ENCODE assay signal across 24 cellular contexts in genomic region chr2:241140445-241140840, GRCh38. TPM values are rescaled to one million over a fixed set of nuclear protein-coding genes. Genes with fewer than 3 reads are reported as not detected.
"Had no signal": no experiment of that assay in that cellular context is flagged by ENCODE, and none has a peak within 500 bp of the region (broad histone marks: within the 10 kb centered on the region; RNA-seq: fewer than 3 reads in every experiment).

No MANE protein-coding gene starts in this region.

- H3K4me1 ChIP-seq: Peyer's patch had no signal

- H3K27ac ChIP-seq: cardiac muscle cell, Peyer's patch had no signal

- H3K4me3 Mint-ChIP-seq: activated B cell treated with CpG ODN at 0.5 μM for 24 hours; activated CD4-positive, alpha-beta T cell treated with anti-CD3 and anti-CD28 coated beads, Interleukin-2, amount 10 ng/mL, durations not matched to agents 24 days and 14 days; activated naive CD4-positive, alpha-beta T cell treated with anti-CD3 and anti-CD28 coated beads for 36 hours; activated naive CD8-positive, alpha-beta T cell; activated T-cell treated with anti-CD3 and anti-CD28 coated beads, Interleukin-2, amount 50 U/mL, for 4 hours; brain; IgD-negative memory B cell; T-helper 17 cell had no signal

- H3K27me3 Mint-ChIP-seq: activated B cell treated with CpG ODN at 0.5 μM for 24 hours; activated CD4-positive, alpha-beta T cell treated with anti-CD3 and anti-CD28 coated beads, Interleukin-2, amount 10 ng/mL, durations not matched to agents 24 days and 14 days; activated naive CD8-positive, alpha-beta T cell; brain; IgD-negative memory B cell; T-helper 17 cell had no signal

- H3K9me3 Mint-ChIP-seq: activated B cell treated with CpG ODN at 0.5 μM for 24 hours; activated CD4-positive, alpha-beta T cell treated with anti-CD3 and anti-CD28 coated beads, Interleukin-2, amount 10 ng/mL, durations not matched to agents 24 days and 14 days; activated naive CD4-positive, alpha-beta T cell treated with anti-CD3 and anti-CD28 coated beads for 36 hours; activated T-cell treated with anti-CD3 and anti-CD28 coated beads, Interleukin-2, amount 50 U/mL, for 4 hours; brain; IgD-negative memory B cell had no signal

- H3K4me3 ChIP-seq: cardiac muscle cell, Peyer's patch had no signal

- H3K27ac Mint-ChIP-seq: activated B cell treated with CpG ODN at 0.5 μM for 24 hours; activated CD4-positive, alpha-beta T cell treated with anti-CD3 and anti-CD28 coated beads, Interleukin-2, amount 10 ng/mL, durations not matched to agents 24 days and 14 days; activated naive CD4-positive, alpha-beta T cell treated with anti-CD3 and anti-CD28 coated beads for 36 hours; activated naive CD8-positive, alpha-beta T cell had no signal

- DNase-seq: activated B cell treated with CpG ODN at 0.5 μM for 24 hours; activated CD4-positive, alpha-beta T cell treated with anti-CD3 and anti-CD28 coated beads for 1 hour; activated CD4-positive, alpha-beta T cell treated with anti-CD3 and anti-CD28 coated beads, Interleukin-2, amount 10 ng/mL, durations not matched to agents 24 days and 14 days; activated CD4-positive, alpha-beta T cell treated with anti-CD3 and anti-CD28 coated beads, Interleukin-2, amount 50 U/mL, for 48 hours; activated CD8-positive, alpha-beta memory T cell treated with anti-CD3 and anti-CD28 coated beads for 24 hours; activated gamma-delta T cell; activated naive CD4-positive, alpha-beta T cell treated with anti-CD3 and anti-CD28 coated beads for 36 hours; activated T-cell treated with anti-CD3 and anti-CD28 coated beads, Interleukin-2, amount 50 U/mL, for 4 hours; amygdala; KG1; NCI-H1092; NCI-H1417; NCI-H1694; NCI-H2081; NCI-H510A treated with DMSO at 0.1 percent for 48 hours; NCI-H69; SHP77; T-helper 17 cell; T-helper 9 cell had no signal

- H3K27me3 ChIP-seq: cardiac muscle cell, Peyer's patch had no signal

- H3K36me3 ChIP-seq: cardiac muscle cell had no signal

- H3K4me1 Mint-ChIP-seq: activated B cell treated with CpG ODN at 0.5 μM for 24 hours, brain had no signal

- H3K9me3 ChIP-seq: Peyer's patch had no signal

RNA-seq across cellular contexts. Expression of gene ANO7, which starts 48.0 kb away (rescaled TPM):
- polyA plus RNA-seq: IgD-negative memory B cell had no signal
